ENCODE assay signal across 5 cellular contexts in genomic region chr2:132857334-132857733, GRCh38.
"Had no signal": no experiment of that assay in that cellular context is flagged by ENCODE, and none has a peak within 500 bp of the region (broad histone marks: within the 10 kb centered on the region; RNA-seq: fewer than 3 reads in every experiment).

No MANE protein-coding gene starts in this region.

- H3K36me3 Mint-ChIP-seq: IgD-negative memory B cell had no signal

- H3K4me3 Mint-ChIP-seq: IgD-negative memory B cell had no signal

- DNase-seq: IMR-90, KBM-7 had no signal

- H3K9me3 Mint-ChIP-seq: IgD-negative memory B cell had no signal

- H3K27me3 Mint-ChIP-seq: IgD-negative memory B cell had no signal

- H3K4me1 Mint-ChIP-seq: IgD-negative memory B cell had no signal

- H3K27ac ChIP-seq: HL-60 had no signal

- H3K4me3 ChIP-seq: K562 had no signal

- H3K27ac Mint-ChIP-seq: IgD-negative memory B cell had no signal
